1 cellular context compared by ENCODE assay signal in genomic region chr6:23584134-23584763, GRCh38.
TF ChIP-seq lines count a peak whose summit lies in the region.

No MANE protein-coding gene starts in this region.

TF ChIP-seq in WTC11, 78 proteins besides CTCF, POLR2A, EP300 and RAD21 (continued from another document):
- TF ChIP-seq AFF4 (CRISPR knock-in tag; IDR thresholded peaks at IDR 0.05; ENCODE audit: borderline replicate concordance) (no peak), USF1 (CRISPR knock-in tag; IDR thresholded peaks at IDR 0.05) (no peak), EMX1 (CRISPR knock-in tag; IDR thresholded peaks at IDR 0.05) (no peak), ZNF219 (CRISPR knock-in tag; IDR thresholded peaks at IDR 0.05; ENCODE audit: borderline replicate concordance) (no peak), OVOL2 (CRISPR knock-in tag; IDR thresholded peaks at IDR 0.05; ENCODE audit: borderline replicate concordance) (no peak), ZNF281 (CRISPR knock-in tag; IDR thresholded peaks at IDR 0.05) (no peak), TP53 (CRISPR knock-in tag; IDR thresholded peaks at IDR 0.05) (no peak)
